In genomic region chr22:37803636-37804371, GRCh38 we compare ENCODE assay signal across 10 cellular contexts. TPM values are rescaled to one million over a fixed set of nuclear protein-coding genes. Genes with fewer than 3 reads are reported as not detected.
A peak's percentile ranks its signal among the peaks of the same experiment; 100 is the strongest.
DNase-seq lines count a peak whose midpoint lies in the region; ATAC-seq and TF ChIP-seq lines count a peak whose summit lies in the region.
"Had no signal": no experiment of that assay in that cellular context is flagged by ENCODE, and none has a peak within 500 bp of the region (broad histone marks: within the 10 kb centered on the region; RNA-seq: fewer than 3 reads in every experiment).

No MANE protein-coding gene starts in this region.

- no peak for TF ChIP-seq POLR2A in right lobe of liver (IDR thresholded peaks at IDR 0.05)
- no peak for TF ChIP-seq POLR2A in transverse colon (IDR thresholded peaks at IDR 0.05)

- in situ Hi-C loops in transverse colon (cut with MboI; ENCODE audit: low pct_ligation_motif_present in 1 of 4, low pct_unique_long_range_greater_than_20kb in 1 of 4, low sequenced_read_pairs in 3 of 4), result loop anchor here in 1 of 4 donors (25.0 kb wide), 1 partner anchor 158 kb away; the partner anchor contains the start of genes C22orf23 and POLR2F

- no peaks in the 10 kb centered on the region for H3K9me3 Mint-ChIP-seq in activated naive CD4-positive, alpha-beta T cell treated with anti-CD3 and anti-CD28 coated beads, Interleukin-2, amount 10 ng/mL, durations not matched to agents 7 days and 5 days
- H3K9me3 Mint-ChIP-seq in activated CD8-positive, alpha-beta T cell treated with anti-CD3 and anti-CD28 coated beads, Interleukin-2, amount 10 ng/mL, durations not matched to agents 7 days and 5 days (ENCODE audit: insufficient read depth), result no peaks in the 10 kb centered on the region

- TF ChIP-seq EP300 in transverse colon (IDR thresholded peaks at IDR 0.05; ENCODE audit: low read depth), result no peak

- H3K9me3 ChIP-seq in right lobe of liver, result no peaks in the 10 kb centered on the region
- H3K9me3 ChIP-seq in transverse colon, result no peaks in the 10 kb centered on the region
- H3K9me3 ChIP-seq: HAP-1 had no signal

- H3K27ac Mint-ChIP-seq in activated naive CD4-positive, alpha-beta T cell treated with anti-CD3 and anti-CD28 coated beads, Interleukin-2, amount 10 ng/mL, durations not matched to agents 7 days and 5 days, result peak overlapping the region; percentile 45
- H3K27ac Mint-ChIP-seq in activated CD8-positive, alpha-beta T cell treated with anti-CD3 and anti-CD28 coated beads, Interleukin-2, amount 10 ng/mL, durations not matched to agents 7 days and 5 days, result peak overlapping the region; percentile 49

- WGBS in right lobe of liver (ENCODE audit: insufficient coverage, low coverage, low lambda C conversion rate, missing lambda C conversion rate), result 53% methylated on average over 14 of the region's 34 CpGs
- WGBS in transverse colon (ENCODE audit: low coverage in 1 of 2), 2 donors, result 73% methylated on average over 34 of the region's 34 CpGs; no CpG with 5 or more reads in 1 of the 2 donors

- no peaks in the 10 kb centered on the region for H3K27me3 ChIP-seq in right lobe of liver
- no peaks in the 10 kb centered on the region for H3K27me3 ChIP-seq in transverse colon

- H3K4me1 ChIP-seq in right lobe of liver, result peaks cover 0 to 23% (median 7%) of the 10 kb centered on the region in 4 donors
- peaks cover 5 to 60% (median 44%) of the 10 kb centered on the region in 4 donors for H3K4me1 ChIP-seq in transverse colon

- DNase-seq in activated naive CD4-positive, alpha-beta T cell treated with anti-CD3 and anti-CD28 coated beads, Interleukin-2, amount 10 ng/mL, durations not matched to agents 7 days and 5 days, result no peak
- no peak for DNase-seq in activated naive CD4-positive, alpha-beta T cell treated with Interleukin-2 at 50 U/mL for 16 hours
- no peak for DNase-seq in activated CD8-positive, alpha-beta T cell treated with anti-CD3 and anti-CD28 coated beads, Interleukin-2, amount 10 ng/mL, durations not matched to agents 7 days and 5 days
- no peak for DNase-seq in right lobe of liver
- no peak for DNase-seq in transverse colon
- no peak for DNase-seq in effector CD4-positive, alpha-beta T cell
- DNase-seq in stimulated activated naive CD4-positive, alpha-beta T cell (lab: John Stamatoyannopoulos, UW), result no peak
- DNase-seq: NCI-H1694 treated with DMSO at 0.1 percent for 48 hours had no signal

- H3K27ac ChIP-seq in right lobe of liver (peak overlapping the region in 2 of 3 donors; percentile 30 to 83), transverse colon (peak overlapping the region; percentile 93 to 96 (median 94))

- ATAC-seq in activated CD8-positive, alpha-beta T cell treated with anti-CD3 and anti-CD28 coated beads, Interleukin-2, amount 10 ng/mL, durations not matched to agents 7 days and 5 days, result no peak
- no peak for ATAC-seq in right lobe of liver
- ATAC-seq in esophagus mucosa, result no peak

- TF ChIP-seq CTCF in right lobe of liver (IDR thresholded peaks at IDR 0.05) (no peak), transverse colon (IDR thresholded peaks at IDR 0.05) (no peak)

- POLR2A ChIA-PET in activated CD8-positive, alpha-beta T cell treated with anti-CD3 and anti-CD28 coated beads, Interleukin-2, amount 10 ng/mL, durations not matched to agents 7 days and 5 days (lab: Charles Lee), result no interaction called here

- peaks cover 53% of the 10 kb centered on the region for H3K4me1 Mint-ChIP-seq in activated naive CD4-positive, alpha-beta T cell treated with anti-CD3 and anti-CD28 coated beads, Interleukin-2, amount 10 ng/mL, durations not matched to agents 7 days and 5 days
- H3K4me1 Mint-ChIP-seq in activated CD8-positive, alpha-beta T cell treated with anti-CD3 and anti-CD28 coated beads, Interleukin-2, amount 10 ng/mL, durations not matched to agents 7 days and 5 days (ENCODE audit: low read depth), result peaks cover 51% of the 10 kb centered on the region

- H3K4me3 ChIP-seq in right lobe of liver, result no peak overlapping the region
- H3K4me3 ChIP-seq in transverse colon, result peak overlapping the region in 1 of 4 donors; percentile 65
- H3K4me3 ChIP-seq: HAP-1 had no signal

- H3K36me3 ChIP-seq in right lobe of liver (no peaks in the 10 kb centered on the region), transverse colon (no peaks in the 10 kb centered on the region)
- H3K36me3 ChIP-seq: HAP-1 had no signal

- intact Hi-C loops in right lobe of liver (cut with DNase I), result no loop called here
- intact Hi-C loops in transverse colon (cut with DNase I; ENCODE audit: low total_unique reads), result no loop called here

- H3K4me3 Mint-ChIP-seq in activated naive CD4-positive, alpha-beta T cell treated with anti-CD3 and anti-CD28 coated beads, Interleukin-2, amount 10 ng/mL, durations not matched to agents 7 days and 5 days, result peak overlapping the region; percentile 62
- H3K4me3 Mint-ChIP-seq in activated CD8-positive, alpha-beta T cell treated with anti-CD3 and anti-CD28 coated beads, Interleukin-2, amount 10 ng/mL, durations not matched to agents 7 days and 5 days, result peak overlapping the region; percentile 49

- peaks cover 3% of the 10 kb centered on the region for H3K36me3 Mint-ChIP-seq in activated naive CD4-positive, alpha-beta T cell treated with anti-CD3 and anti-CD28 coated beads, Interleukin-2, amount 10 ng/mL, durations not matched to agents 7 days and 5 days
- no peaks in the 10 kb centered on the region for H3K36me3 Mint-ChIP-seq in activated CD8-positive, alpha-beta T cell treated with anti-CD3 and anti-CD28 coated beads, Interleukin-2, amount 10 ng/mL, durations not matched to agents 7 days and 5 days (ENCODE audit: low read depth)

- H3K27me3 Mint-ChIP-seq in activated naive CD4-positive, alpha-beta T cell treated with anti-CD3 and anti-CD28 coated beads, Interleukin-2, amount 10 ng/mL, durations not matched to agents 7 days and 5 days, result peaks cover 81% of the 10 kb centered on the region
- peaks cover 47% of the 10 kb centered on the region for H3K27me3 Mint-ChIP-seq in activated CD8-positive, alpha-beta T cell treated with anti-CD3 and anti-CD28 coated beads, Interleukin-2, amount 10 ng/mL, durations not matched to agents 7 days and 5 days (ENCODE audit: low read depth)

- CTCF ChIA-PET in activated naive CD4-positive, alpha-beta T cell treated with anti-CD3 and anti-CD28 coated beads, Interleukin-2, amount 10 ng/mL, durations not matched to agents 7 days and 5 days (lab: Charles Lee), result interaction anchor here (1.9 kb wide), 1 partner anchor 13 kb away, joined by 6 read pairs; no protein-coding TSS in a partner anchor
- CTCF ChIA-PET in activated CD8-positive, alpha-beta T cell treated with anti-CD3 and anti-CD28 coated beads, Interleukin-2, amount 10 ng/mL, durations not matched to agents 7 days and 5 days (lab: Charles Lee), result interaction anchor here (1.3 kb wide), 1 partner anchor 15 kb away, joined by 3 read pairs; no protein-coding TSS in a partner anchor

RNA-seq across cellular contexts. Expression of gene GCAT, which starts 3.9 kb away (rescaled TPM):
- total RNA-seq in activated CD8-positive, alpha-beta T cell treated with anti-CD3 and anti-CD28 coated beads, Interleukin-2, amount 10 ng/mL, durations not matched to agents 7 days and 5 days, result 10 to 100 TPM; 14.3 to 18.3 TPM
- total RNA-seq in right lobe of liver, result 10 to 100 TPM; 21.9 to 43.0 (median 29.8) TPM
- total RNA-seq in transverse colon, result 10 to 100 TPM in 1 of 4 donors, 1 to 10 TPM in 3; 6.4 to 10.1 (median 7.7) TPM
- total RNA-seq in esophagus mucosa, result 21.7 TPM

RNA-seq across cellular contexts. Expression of gene GALR3, which starts 19.4 kb away (rescaled TPM):
- total RNA-seq in activated CD8-positive, alpha-beta T cell treated with anti-CD3 and anti-CD28 coated beads, Interleukin-2, amount 10 ng/mL, durations not matched to agents 7 days and 5 days, result under 1 TPM in 1 of 2 experiments, not detected in 1; 0.24 TPM
- total RNA-seq in right lobe of liver (under 1 TPM in 2 of 6 experiments, not detected in 4; 0.29 to 0.83 TPM), transverse colon (not detected), esophagus mucosa (0.32 TPM)

RNA-seq across cellular contexts. Expression of gene ANKRD54, which starts 40.3 kb away (rescaled TPM):
- 10 to 100 TPM; 28.6 to 29.9 TPM for total RNA-seq in activated CD8-positive, alpha-beta T cell treated with anti-CD3 and anti-CD28 coated beads, Interleukin-2, amount 10 ng/mL, durations not matched to agents 7 days and 5 days
- total RNA-seq in right lobe of liver, result 10 to 100 TPM in 2 of 6 experiments, 1 to 10 TPM in 4; 7.3 to 20.7 (median 9.7) TPM
- total RNA-seq in transverse colon, result 10 to 100 TPM; 12.7 to 86.8 (median 40.6) TPM
- 14.2 TPM for total RNA-seq in esophagus mucosa

RNA-seq across cellular contexts. Expression of gene EIF3L, which starts 45.4 kb away (rescaled TPM):
- 100 to 1,000 TPM; 391 to 410 TPM for total RNA-seq in activated CD8-positive, alpha-beta T cell treated with anti-CD3 and anti-CD28 coated beads, Interleukin-2, amount 10 ng/mL, durations not matched to agents 7 days and 5 days
- total RNA-seq in right lobe of liver (100 to 1,000 TPM; 117 to 200 (median 164) TPM), transverse colon (100 to 1,000 TPM in 3 of 4 donors, 10 to 100 TPM in 1; 89.4 to 292 (median 217) TPM), esophagus mucosa (358 TPM)
